ENCODE assay signal across 24 cellular contexts in genomic region chr2:226057365-226057764, GRCh38.
"Had no signal": no experiment of that assay in that cellular context is flagged by ENCODE, and none has a peak within 500 bp of the region (broad histone marks: within the 10 kb centered on the region; RNA-seq: fewer than 3 reads in every experiment).

No MANE protein-coding gene starts in this region.

- H3K4me1 ChIP-seq: gastroesophageal sphincter, heart left ventricle, psoas muscle, sigmoid colon, thyroid gland, vagina had no signal

- H3K4me2 ChIP-seq: neural progenitor cell had no signal

- H3K36me3 ChIP-seq: gastroesophageal sphincter, heart left ventricle, neural progenitor cell, sigmoid colon, stomach, thyroid gland, vagina had no signal

- H3K9ac ChIP-seq: neural progenitor cell had no signal

- ATAC-seq: gastroesophageal sphincter; heart left ventricle; mucosa of descending colon; psoas muscle; right cardiac atrium; stimulated activated effector memory CD8-positive, alpha-beta T cell treated with anti-CD3 and anti-CD28 coated beads, Interleukin-12 subunit alpha, Interleukin-12 subunit beta, amount 100 ng/mL, for 72 hours had no signal

- DNase-seq: dorsolateral prefrontal cortex; effector CD4-positive, alpha-beta T cell; foreskin fibroblast; heart left ventricle; hippocampal formation; kidney; mucosa of descending colon; naive thymus-derived CD4-positive, alpha-beta T cell; nucleus accumbens; psoas muscle; right cardiac atrium; sigmoid colon; stimulated activated CD4-positive, alpha-beta T cell treated with anti-CD3 and anti-CD28 coated beads, Interleukin-2, amount 100 ng/mL, for 24 hours; stimulated activated CD4-positive, alpha-beta T cell treated with anti-CD3 and anti-CD28 coated beads, Interleukin-4, amount 100 ng/mL, for 24 hours; stimulated activated naive CD4-positive, alpha-beta T cell treated with Interleukin-2 at 50 U/mL for 16 hours; stomach; thyroid gland; trophoblast cell had no signal

- H3K27me3 ChIP-seq: gastroesophageal sphincter, heart left ventricle, neural progenitor cell, sigmoid colon, stomach, thyroid gland, vagina had no signal

- H3K27ac ChIP-seq: dorsolateral prefrontal cortex, epithelial cell of prostate, gastroesophageal sphincter, heart left ventricle, neural progenitor cell, psoas muscle, sigmoid colon, stomach, thyroid gland, vagina had no signal

- H3K4me3 ChIP-seq: dorsolateral prefrontal cortex, gastroesophageal sphincter, heart left ventricle, lung, mucosa of descending colon, neural progenitor cell, psoas muscle, sigmoid colon, stomach, thyroid gland, vagina had no signal

- H3K9me3 ChIP-seq: gastroesophageal sphincter, heart left ventricle, mucosa of descending colon, psoas muscle, sigmoid colon, stomach, thyroid gland, vagina had no signal

- H2AFZ ChIP-seq: neural progenitor cell had no signal
